Comparison of ENCODE assay signal across 23 cellular contexts in genomic region chr3:138461246-138461645, GRCh38. TPM values are rescaled to one million over a fixed set of nuclear protein-coding genes. Genes with fewer than 3 reads are reported as not detected.
DNase-seq lines count a peak whose midpoint lies in the region; ATAC-seq and TF ChIP-seq lines count a peak whose summit lies in the region.
"Had no signal": no experiment of that assay in that cellular context is flagged by ENCODE, and none has a peak within 500 bp of the region (broad histone marks: within the 10 kb centered on the region; RNA-seq: fewer than 3 reads in every experiment).

No MANE protein-coding gene starts in this region.

- H4K20me1 ChIP-seq in IMR-90 (ENCODE audit: insufficient read depth, low read length), result no peaks in the 10 kb centered on the region

- H3K4me3 ChIP-seq in IMR-90 (ENCODE audit: insufficient read depth, low read depth, low read length) (no peak overlapping the region), fibroblast of pulmonary artery (replicated peaks; ENCODE audit: low read depth, low read length) (no peak overlapping the region), neuronal stem cell (ENCODE audit: low read length in 2 of 2) (no peak overlapping the region)
- H3K4me3 ChIP-seq: coronary artery, heart right ventricle, lung, SK-N-MC, suprapubic skin had no signal

- peaks cover 7% of the 10 kb centered on the region for H3K27me3 ChIP-seq in IMR-90 (ENCODE audit: control insufficient read depth, insufficient read depth, low read length)
- H3K27me3 ChIP-seq in neuronal stem cell (ENCODE audit: control insufficient read depth in 3 of 3, insufficient read depth in 3 of 3, low read depth in 1 of 3, low read length in 3 of 3), result peaks cover 0 to 6% (median 0%) of the 10 kb centered on the region in 3 experiments
- H3K27me3 ChIP-seq: brain microvascular endothelial cell, heart right ventricle, suprapubic skin had no signal

- H2BK12ac ChIP-seq in neuronal stem cell (ENCODE audit: low read length), result no peak overlapping the region

- H3K9me3 ChIP-seq in IMR-90 (ENCODE audit: control insufficient read depth, insufficient read depth, low read length) (no peaks in the 10 kb centered on the region), neuronal stem cell (replicated peaks in 1 of 2; ENCODE audit: control insufficient read depth in 2 of 2, insufficient read depth in 1 of 2, low read depth in 1 of 2, low read length in 2 of 2) (no peaks in the 10 kb centered on the region)
- H3K9me3 ChIP-seq: heart right ventricle, suprapubic skin had no signal

- H3K4me2 ChIP-seq in IMR-90 (ENCODE audit: low read depth, low read length) (no peak overlapping the region), neuronal stem cell (ENCODE audit: insufficient read depth, low read length, poor library complexity, severe bottlenecking) (no peak overlapping the region)

- no peak overlapping the region for H3K56ac ChIP-seq in IMR-90 (ENCODE audit: extremely low read depth, insufficient read depth, low read length)

- intact Hi-C loops in IMR-90 (cut with micrococcal nuclease), result no loop called here

- H3K27ac ChIP-seq in IMR-90 (ENCODE audit: insufficient read depth, low read length), result no peak overlapping the region
- H3K27ac ChIP-seq in neuronal stem cell (replicated peaks; ENCODE audit: low read length), result no peak overlapping the region
- H3K27ac ChIP-seq: brain microvascular endothelial cell, coronary artery, heart right ventricle, SK-N-MC had no signal

- H4K91ac ChIP-seq in IMR-90 (ENCODE audit: insufficient read depth, low read depth, low read length) (no peak overlapping the region), neuronal stem cell (ENCODE audit: low read depth, low read length, poor library complexity) (no peak overlapping the region)

- H2BK120ac ChIP-seq in IMR-90 (ENCODE audit: low read depth, low read length) (no peak overlapping the region), neuronal stem cell (ENCODE audit: low read depth, low read length) (no peak overlapping the region)

- no peak overlapping the region for H2AK5ac ChIP-seq in IMR-90 (ENCODE audit: low read depth, low read length)
- no peak overlapping the region for H2AK5ac ChIP-seq in neuronal stem cell (ENCODE audit: low read depth, low read length)

- dilution Hi-C loops in IMR-90 (cut with HindIII; ENCODE audit: low sequenced_read_pairs, unreplicated experiment), result no loop called here

- BruUV-seq in IMR-90 (replicated peaks; lab: Mats Ljungman, UMichigan), result no TSS peak

- CTCF ChIA-PET in IMR-90 (lab: Yijun Ruan, JAX), result interaction anchor here (0.9 to 1.1 kb wide), 3 partner anchors 52 to 462 kb away, joined by 3 to 5 read pairs (median 3); no protein-coding TSS in a partner anchor

- H3K36me3 ChIP-seq in IMR-90 (ENCODE audit: control insufficient read depth, insufficient read depth, low read length) (no peaks in the 10 kb centered on the region), neuronal stem cell (replicated peaks in 1 of 2; ENCODE audit: control insufficient read depth in 2 of 2, insufficient read depth in 2 of 2, low read length in 2 of 2) (no peaks in the 10 kb centered on the region)
- H3K36me3 ChIP-seq: brain microvascular endothelial cell, heart right ventricle, suprapubic skin had no signal

- no peaks in the 10 kb centered on the region for H3K79me1 ChIP-seq in IMR-90 (ENCODE audit: low read depth in 1 of 2, low read length in 2 of 2)
- H3K79me1 ChIP-seq in neuronal stem cell (ENCODE audit: low read depth, low read length), result no peaks in the 10 kb centered on the region

- H3K4ac ChIP-seq in IMR-90 (ENCODE audit: low read depth, low read length) (no peak overlapping the region), neuronal stem cell (ENCODE audit: low read length) (no peak overlapping the region)

- no peak overlapping the region for H4K5ac ChIP-seq in IMR-90 (ENCODE audit: low read depth, low read length)

- H2BK5ac ChIP-seq in IMR-90 (ENCODE audit: low read depth, low read length, poor library complexity, severe bottlenecking) (no peak overlapping the region), neuronal stem cell (ENCODE audit: low read length) (no peak overlapping the region)

- H3K23ac ChIP-seq in IMR-90 (ENCODE audit: low read depth, low read length), result no peak overlapping the region
- no peak overlapping the region for H3K23ac ChIP-seq in neuronal stem cell (ENCODE audit: low read depth, low read length, poor library complexity)

- TF ChIP-seq RAD21 in IMR-90 (IDR thresholded peaks at IDR 0.05; ENCODE audit: low read length), result no peak

- H3K9ac ChIP-seq in IMR-90 (ENCODE audit: low read depth, low read length) (no peak overlapping the region), neuronal stem cell (ENCODE audit: low read depth, low read length, poor library complexity) (no peak overlapping the region)

- TF ChIP-seq CTCF in IMR-90 (conservative IDR thresholded peaks at IDR 0.05; ENCODE audit: low read depth, low read length) (no peak), fibroblast of pulmonary artery (IDR thresholded peaks at IDR 0.05; ENCODE audit: low read length, missing control alignments) (no peak)

- H3K4me1 ChIP-seq in IMR-90 (ENCODE audit: control insufficient read depth, insufficient read depth, low read length) (no peaks in the 10 kb centered on the region), neuronal stem cell (ENCODE audit: control insufficient read depth in 2 of 2, insufficient read depth in 1 of 2, low read depth in 1 of 2, low read length in 2 of 2) (no peaks in the 10 kb centered on the region)
- H3K4me1 ChIP-seq: suprapubic skin had no signal

- no peak overlapping the region for H3K14ac ChIP-seq in IMR-90 (replicated peaks; ENCODE audit: low read depth, low read length)
- no peak overlapping the region for H3K14ac ChIP-seq in neuronal stem cell (ENCODE audit: low read length)

- POLR2A ChIA-PET in IMR-90 (lab: Charles Lee; ENCODE audit: unreplicated experiment), result no interaction called here

- H2AFZ ChIP-seq in IMR-90 (replicated peaks; ENCODE audit: low read length, poor library complexity) (no peak overlapping the region), neuronal stem cell (ENCODE audit: low read length) (peak overlapping the region; percentile 38)

- H4K8ac ChIP-seq in IMR-90 (ENCODE audit: low read depth in 2 of 2, low read length in 2 of 2), result no peak overlapping the region
- H4K8ac ChIP-seq in neuronal stem cell (ENCODE audit: low read depth, low read length), result no peak overlapping the region

- no peak overlapping the region for H2AK9ac ChIP-seq in IMR-90 (replicated peaks; ENCODE audit: low read depth, low read length, poor library complexity)

- no peak overlapping the region for H3K18ac ChIP-seq in IMR-90 (ENCODE audit: low read depth, low read length)
- H3K18ac ChIP-seq in neuronal stem cell (ENCODE audit: low read length), result peak overlapping the region; percentile 55

- no peak overlapping the region for H2BK20ac ChIP-seq in IMR-90 (ENCODE audit: low read depth, low read length)

- in situ Hi-C loops in IMR-90 (cut with MboI; ENCODE audit: low sequenced_read_pairs), result no loop called here

- peak; percentile 70 for ATAC-seq in IMR-90 (ENCODE audit: low read depth)
- ATAC-seq: heart right ventricle, sciatic nerve had no signal

- DNase-seq in AG20443 (ENCODE audit: low spot score) (peak; percentile 78), IMR-90 (peak; percentile 16), fibroblast of pulmonary artery (ENCODE audit: low read depth) (peak; percentile 16), neuronal stem cell (ENCODE audit: low spot score) (no peak), T1000 (lab: John Stamatoyannopoulos, UW) (no peak)
- DNase-seq in activated effector memory CD4-positive, alpha-beta T cell treated with anti-CD3 and anti-CD28 coated beads, Interleukin-2, amount 50 U/mL, for 16 hours, result no peak
- no peak for DNase-seq in activated CD4-positive, alpha-beta T cell treated with anti-CD3 and anti-CD28 coated beads for 4 hours
- DNase-seq: activated naive CD8-positive, alpha-beta T cell treated with anti-CD3 and anti-CD28 coated beads, Interleukin-2, amount 10 ng/mL, durations not matched to agents 7 days and 5 days; brain microvascular endothelial cell; DMS53; heart right ventricle; immature natural killer cell; KG1; NCI-H2029; NCI-H446; occipital lobe; RPMI8226 had no signal

- no peaks in the 10 kb centered on the region for H3K9me1 ChIP-seq in IMR-90 (ENCODE audit: insufficient read depth, low read length)

- no CpG with 5 or more reads among the region's 5 CpGs for WGBS in IMR-90 (ENCODE audit: extremely low coverage in 2 of 2, insufficient read length in 1 of 2), 2 experiments
- no CpG with 5 or more reads among the region's 5 CpGs for WGBS in neuronal stem cell (ENCODE audit: extremely low coverage in 2 of 2, insufficient read length in 2 of 2, insufficient replicate concordance in 1 of 2), 2 donors

- H2BK15ac ChIP-seq in IMR-90 (ENCODE audit: low read depth, low read length) (no peak overlapping the region), neuronal stem cell (ENCODE audit: low read length) (no peak overlapping the region)

- TF ChIP-seq POLR2A in IMR-90 (IDR thresholded peaks at IDR 0.05; ENCODE audit: low read depth, low read length), result no peak

TF ChIP-seq in IMR-90, 13 proteins besides CTCF, POLR2A, EP300 and RAD21 (continues in another document):
- TF ChIP-seq USF2 (IDR thresholded peaks at IDR 0.05; ENCODE audit: low read depth, low read length), result no peak
- no peak for TF ChIP-seq MXI1 (IDR thresholded peaks at IDR 0.05; ENCODE audit: borderline replicate concordance, low read depth, low read length)
- TF ChIP-seq ELK1 (IDR thresholded peaks at IDR 0.05; ENCODE audit: borderline replicate concordance, low read depth, low read length), result no peak
- TF ChIP-seq CEBPB (IDR thresholded peaks at IDR 0.05; ENCODE audit: low read depth, low read length), result no peak

RNA-seq across cellular contexts. Expression of gene ESYT3, which starts 26.8 kb away (rescaled TPM):
- total RNA-seq in IMR-90 (2012; rRNA removed), result under 0.01 TPM in 2 replicates
- polyA plus RNA-seq in IMR-90 (2012; rRNA removed), result 0.02 and 0.03 TPM in 2 replicates
- polyA plus RNA-seq in IMR-90 (2012; cell fraction: cytosol; rRNA removed), result 0.04 and 0.05 TPM in 2 replicates
- 0.25 and 0.32 TPM in 2 replicates for polyA plus RNA-seq in IMR-90 (2012; cell fraction: nucleus; rRNA removed; ENCODE audit: low replicate concordance)
- polyA plus RNA-seq in neuronal stem cell (2013, experiment 1 of 2), result 0.35 TPM
- polyA plus RNA-seq in neuronal stem cell (2013, experiment 2 of 2), result 0.39 TPM
- total RNA-seq: HT-29 had no signal
- polyA plus RNA-seq: immature natural killer cell had no signal

Comparison
In these comparisons a context has a peak if more than half of its experiments do, and no peak if none do; other contexts are left out.
1. DNase-seq: peak in AG20443 (single experiment), IMR-90 (single experiment) and fibroblast of pulmonary artery (single experiment); none in neuronal stem cell (single experiment), activated effector memory CD4-positive, alpha-beta T cell treated with anti-CD3 and anti-CD28 coated beads, Interleukin-2, amount 50 U/mL, for 16 hours (single experiment), activated CD4-positive, alpha-beta T cell treated with anti-CD3 and anti-CD28 coated beads for 4 hours (0 of 2) and T1000 (single experiment).